In the genomic region with DNA sequence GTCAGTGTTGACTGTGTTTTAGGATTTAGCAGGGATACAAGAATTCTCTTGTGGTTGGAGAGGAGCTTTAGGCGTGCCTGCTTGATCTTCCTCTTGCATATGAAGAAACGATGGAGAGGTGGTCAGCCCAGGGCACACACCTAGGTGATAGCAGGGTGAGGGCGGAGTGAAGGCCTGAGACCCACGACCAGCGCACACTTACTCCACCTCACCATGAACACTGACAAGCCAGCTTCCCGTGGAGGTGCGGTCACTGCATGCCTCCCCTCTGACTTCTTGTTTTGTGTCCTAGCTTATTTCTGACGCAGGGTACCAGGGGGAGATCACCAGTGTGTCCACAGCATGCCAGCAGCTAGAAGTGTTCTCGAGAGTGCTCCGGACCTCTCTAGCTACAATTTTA, we compare ENCODE assay signal across 21 cellular contexts. TPM values are rescaled to one million over a fixed set of nuclear protein-coding genes. Genes with fewer than 3 reads are reported as not detected.
DNase-seq lines count a peak whose midpoint lies in the region; ATAC-seq and TF ChIP-seq lines count a peak whose summit lies in the region.
"Had no signal": no experiment of that assay in that cellular context is flagged by ENCODE, and none has a peak within 500 bp of the region (broad histone marks: within the 10 kb centered on the region; RNA-seq: fewer than 3 reads in every experiment).

No MANE protein-coding gene starts in this region.

- no peak for TF ChIP-seq POLR2A in sigmoid colon (IDR thresholded peaks at IDR 0.05)

- 88 to 96% methylated on average over 10 of the region's 10 CpGs for WGBS in sigmoid colon, 2 donors
- 96 to 97% methylated on average over 10 of the region's 10 CpGs for WGBS in GM23248 (ENCODE audit: low coverage in 1 of 2, low lambda C conversion rate in 2 of 2, missing lambda C conversion rate in 2 of 2), 2 experiments

- H3K4me2 ChIP-seq in GM23248 (ENCODE audit: unreplicated experiment) = no peak overlapping the region

- H3K4me3 ChIP-seq in sigmoid colon (no peak overlapping the region), GM23248 (no peak overlapping the region)

- H4K20me1 ChIP-seq in GM23248 (ENCODE audit: insufficient read depth) = no peaks in the 10 kb centered on the region

- in situ Hi-C loops in GM23248 (cut with MboI) = no loop called here

- H3K79me2 ChIP-seq in GM23248 (ENCODE audit: insufficient read depth) = peaks cover 39% of the 10 kb centered on the region

- no peaks in the 10 kb centered on the region for H3K27me3 ChIP-seq in sigmoid colon
- no peaks in the 10 kb centered on the region for H3K27me3 ChIP-seq in GM23248 (replicated peaks; ENCODE audit: insufficient read depth)

- no peak for ATAC-seq in activated CD4-positive, alpha-beta T cell treated with anti-CD3 and anti-CD28 coated beads for 36 hours

- H3K27ac ChIP-seq in sigmoid colon = no peak overlapping the region
- H3K27ac ChIP-seq in GM23248 = no peak overlapping the region
- H3K27ac ChIP-seq: 22Rv1 had no signal

- H3K27ac Mint-ChIP-seq in activated CD4-positive, alpha-beta T cell treated with anti-CD3 and anti-CD28 coated beads for 36 hours = peak overlapping the region; percentile 23
- H3K27ac Mint-ChIP-seq in IgD-negative memory B cell = peak overlapping the region in 2 of 3 donors; percentile 35 to 53
- no peak overlapping the region for H3K27ac Mint-ChIP-seq in glutamatergic neuron (ENCODE audit: unreplicated experiment)

- peaks cover 29% of the 10 kb centered on the region for H3K4me1 Mint-ChIP-seq in activated CD4-positive, alpha-beta T cell treated with anti-CD3 and anti-CD28 coated beads for 36 hours
- H3K4me1 Mint-ChIP-seq in IgD-negative memory B cell (peaks cover 8 to 20% (median 13%) of the 10 kb centered on the region in 3 donors), glutamatergic neuron (ENCODE audit: low read depth, unreplicated experiment) (peaks cover 17% of the 10 kb centered on the region)

- intact Hi-C loops in activated CD4-positive, alpha-beta T cell treated with anti-CD3 and anti-CD28 coated beads for 36 hours (cut with DNase I, micrococcal nuclease) = no loop called here
- intact Hi-C loops in sigmoid colon (cut with DNase I) = no loop called here

- H2AFZ ChIP-seq in GM23248 = no peak overlapping the region

- TF ChIP-seq EP300 in sigmoid colon (IDR thresholded peaks at IDR 0.05) = no peak

- TF ChIP-seq CTCF in glutamatergic neuron (IDR thresholded peaks at IDR 0.05; ENCODE audit: partially characterized antibody, unreplicated experiment) (no peak), sigmoid colon (IDR thresholded peaks at IDR 0.05) (no peak)

- POLR2A ChIA-PET in activated CD4-positive, alpha-beta T cell treated with anti-CD3 and anti-CD28 coated beads for 36 hours (lab: Charles Lee) = no interaction called here

- no peak for DNase-seq in activated CD4-positive, alpha-beta T cell treated with anti-CD3 and anti-CD28 coated beads for 36 hours
- DNase-seq in activated CD4-positive, alpha-beta T cell treated with anti-CD3 and anti-CD28 coated beads, Interleukin-2, amount 50 U/mL, for 1 hour = no peak
- DNase-seq in glutamatergic neuron (no peak), sigmoid colon (peak; percentile 48), NCI-H2029 treated with DMSO at 0.1 percent for 48 hours (lab: John Stamatoyannopoulos, UW) (no peak), NCI-H82 treated with DMSO at 0.1 percent for 48 hours (lab: John Stamatoyannopoulos, UW; ENCODE audit: unreplicated experiment) (no peak), GM23248 (no peak)
- DNase-seq: CD4-positive, CD25-positive, alpha-beta regulatory T cell; DMS153; NCI-H1105; NCI-H1694 treated with DMSO at 0.1 percent for 48 hours; NCI-H226; NCI-H526; SIG-M5 had no signal

- H3K4me3 Mint-ChIP-seq in activated CD4-positive, alpha-beta T cell treated with anti-CD3 and anti-CD28 coated beads for 36 hours = no peak overlapping the region
- no peak overlapping the region for H3K4me3 Mint-ChIP-seq in IgD-negative memory B cell
- H3K4me3 Mint-ChIP-seq in glutamatergic neuron (ENCODE audit: unreplicated experiment) = peak overlapping the region; percentile 14
- H3K4me3 Mint-ChIP-seq: B cell; CD4-positive, CD25-positive, alpha-beta regulatory T cell had no signal

- peaks cover 0 to 17% (median 10%) of the 10 kb centered on the region in 4 donors for H3K4me1 ChIP-seq in sigmoid colon
- no peaks in the 10 kb centered on the region; the same call in 1 of the 2 replicates for H3K4me1 ChIP-seq in GM23248 (ENCODE audit: insufficient read depth)
- H3K4me1 ChIP-seq: Caco-2 had no signal

- no peak overlapping the region for H3K9ac ChIP-seq in GM23248

- H3K27me3 Mint-ChIP-seq in activated CD4-positive, alpha-beta T cell treated with anti-CD3 and anti-CD28 coated beads for 36 hours = no peaks in the 10 kb centered on the region
- H3K27me3 Mint-ChIP-seq in IgD-negative memory B cell (no peaks in the 10 kb centered on the region), glutamatergic neuron (ENCODE audit: unreplicated experiment) (peaks cover 2% of the 10 kb centered on the region)
- H3K27me3 Mint-ChIP-seq: B cell; CD4-positive, CD25-positive, alpha-beta regulatory T cell had no signal

- H3K9me3 Mint-ChIP-seq in activated CD4-positive, alpha-beta T cell treated with anti-CD3 and anti-CD28 coated beads for 36 hours (ENCODE audit: low read depth) = no peaks in the 10 kb centered on the region
- H3K9me3 Mint-ChIP-seq in IgD-negative memory B cell = no peaks in the 10 kb centered on the region
- H3K9me3 Mint-ChIP-seq in glutamatergic neuron (ENCODE audit: unreplicated experiment) = peaks cover 1% of the 10 kb centered on the region
- H3K9me3 Mint-ChIP-seq: CD4-positive, CD25-positive, alpha-beta regulatory T cell had no signal

- H3K36me3 Mint-ChIP-seq in activated CD4-positive, alpha-beta T cell treated with anti-CD3 and anti-CD28 coated beads for 36 hours (ENCODE audit: low read depth) = peaks cover 76% of the 10 kb centered on the region
- H3K36me3 Mint-ChIP-seq in IgD-negative memory B cell (peaks cover 4% of the 10 kb centered on the region), glutamatergic neuron (ENCODE audit: unreplicated experiment) (no peaks in the 10 kb centered on the region)

- H3K36me3 ChIP-seq in sigmoid colon = peaks cover 36 to 84% (median 71%) of the 10 kb centered on the region in 4 donors
- H3K36me3 ChIP-seq in GM23248 (ENCODE audit: low read depth) = peaks cover 48% of the 10 kb centered on the region; the same call in 1 of the 2 replicates

- H3K9me2 ChIP-seq in GM23248 (ENCODE audit: insufficient read depth) = no peaks in the 10 kb centered on the region

- CTCF ChIA-PET in activated CD4-positive, alpha-beta T cell treated with anti-CD3 and anti-CD28 coated beads for 36 hours (lab: Charles Lee) = interaction anchor here (0.8 to 1.0 kb wide), 2 partner anchors 84 to 384 kb away, joined by 3 read pairs; no protein-coding TSS in a partner anchor

- H3K9me3 ChIP-seq in sigmoid colon = no peaks in the 10 kb centered on the region
- no peaks in the 10 kb centered on the region for H3K9me3 ChIP-seq in GM23248 (ENCODE audit: low read depth)
- H3K9me3 ChIP-seq: Caco-2 had no signal

- H3F3A ChIP-seq in GM23248 (ENCODE audit: insufficient read depth) = peaks cover 21% of the 10 kb centered on the region

RNA-seq across cellular contexts. Expression of a gene that starts 8.1 kb away (rescaled TPM):
- total RNA-seq in activated CD4-positive, alpha-beta T cell treated with anti-CD3 and anti-CD28 coated beads for 36 hours = 100 to 1,000 TPM; 111 to 121 TPM
- polyA plus RNA-seq in IgD-negative memory B cell = 79.6 TPM
- total RNA-seq in glutamatergic neuron (ENCODE audit: unreplicated experiment) = 112 TPM
- total RNA-seq in sigmoid colon = 10 to 100 TPM; 36.3 to 53.2 (median 43.7) TPM
- polyA plus RNA-seq in sigmoid colon = 10 to 100 TPM; 22.7 to 43.6 (median 27.6) TPM
- total RNA-seq in GM23248 (2014; rRNA removed; shearing (Covaris generic)) = 36.3 and 52.5 TPM in 2 replicates
- polyA plus RNA-seq in GM23248 (2016; fragmentation: Nextera tagmentation; extraction: Ambion mirVana) = 57.4 and 59.8 TPM in 2 replicates

RNA-seq across cellular contexts. Expression of a gene that starts 17.9 kb away (rescaled TPM):
- total RNA-seq in activated CD4-positive, alpha-beta T cell treated with anti-CD3 and anti-CD28 coated beads for 36 hours = 10 to 100 TPM; 26.6 to 29.4 TPM
- polyA plus RNA-seq in IgD-negative memory B cell = 34.7 TPM
- 13.1 TPM for total RNA-seq in glutamatergic neuron (ENCODE audit: unreplicated experiment)
- total RNA-seq in sigmoid colon = 100 to 1,000 TPM in 3 of 4 donors, 10 to 100 TPM in 1; 93.9 to 144 (median 119) TPM
- polyA plus RNA-seq in sigmoid colon = 100 to 1,000 TPM; 127 to 312 (median 293) TPM
- total RNA-seq in GM23248 (2014; rRNA removed; shearing (Covaris generic)) = 391 and 422 TPM in 2 replicates
- 13.5 and 14.2 TPM in 2 replicates for polyA plus RNA-seq in GM23248 (2016; fragmentation: Nextera tagmentation; extraction: Ambion mirVana)

RNA-seq across cellular contexts. Expression of a gene that starts 30.0 kb away (rescaled TPM):
- total RNA-seq in activated CD4-positive, alpha-beta T cell treated with anti-CD3 and anti-CD28 coated beads for 36 hours = not detected
- 7.8 TPM for polyA plus RNA-seq in IgD-negative memory B cell
- not detected for total RNA-seq in glutamatergic neuron (ENCODE audit: unreplicated experiment)
- total RNA-seq in sigmoid colon = under 1 TPM in 2 of 4 donors, not detected in 2; 0.14 to 0.16 TPM
- polyA plus RNA-seq in sigmoid colon = under 1 TPM in 2 of 3 donors, not detected in 1; 0.03 to 0.60 TPM
- total RNA-seq in GM23248 (2014; rRNA removed; shearing (Covaris generic)) = not detected in 2 replicates
- polyA plus RNA-seq in GM23248 (2016; fragmentation: Nextera tagmentation; extraction: Ambion mirVana) = 0.05 and 0.09 TPM in 2 replicates
- total RNA-seq: H4, LHCN-M2 had no signal
- polyA plus RNA-seq: AG04450 had no signal

RNA-seq across cellular contexts. Expression of a gene that starts 42.9 kb away (rescaled TPM):
- total RNA-seq in activated CD4-positive, alpha-beta T cell treated with anti-CD3 and anti-CD28 coated beads for 36 hours = 10 to 100 TPM; 63.5 to 76.1 TPM
- 103 TPM for polyA plus RNA-seq in IgD-negative memory B cell
- total RNA-seq in glutamatergic neuron (ENCODE audit: unreplicated experiment) = 53.5 TPM
- total RNA-seq in sigmoid colon = 10 to 100 TPM; 28.5 to 57.4 (median 40.1) TPM
- 100 to 1,000 TPM in 2 of 3 donors, 10 to 100 TPM in 1; 62.2 to 110 (median 103) TPM for polyA plus RNA-seq in sigmoid colon
- total RNA-seq in GM23248 (2014; rRNA removed; shearing (Covaris generic)) = 20.0 and 21.1 TPM in 2 replicates
- 236 and 245 TPM in 2 replicates for polyA plus RNA-seq in GM23248 (2016; fragmentation: Nextera tagmentation; extraction: Ambion mirVana)

RNA-seq across cellular contexts. Expression of a gene that starts 53.4 kb away (rescaled TPM):
- total RNA-seq in activated CD4-positive, alpha-beta T cell treated with anti-CD3 and anti-CD28 coated beads for 36 hours = 100 to 1,000 TPM; 148 to 196 TPM
- 36.5 TPM for polyA plus RNA-seq in IgD-negative memory B cell
- 65.5 TPM for total RNA-seq in glutamatergic neuron (ENCODE audit: unreplicated experiment)
- total RNA-seq in sigmoid colon = 10 to 100 TPM; 27.4 to 43.9 (median 40.2) TPM
- polyA plus RNA-seq in sigmoid colon = 100 to 1,000 TPM in 2 of 3 donors, 10 to 100 TPM in 1; 61.7 to 189 (median 108) TPM
- 64.1 and 72.8 TPM in 2 replicates for total RNA-seq in GM23248 (2014; rRNA removed; shearing (Covaris generic))
- 75.8 and 76.4 TPM in 2 replicates for polyA plus RNA-seq in GM23248 (2016; fragmentation: Nextera tagmentation; extraction: Ambion mirVana)
